16 cellular contexts compared by ENCODE assay signal in the genomic region with DNA sequence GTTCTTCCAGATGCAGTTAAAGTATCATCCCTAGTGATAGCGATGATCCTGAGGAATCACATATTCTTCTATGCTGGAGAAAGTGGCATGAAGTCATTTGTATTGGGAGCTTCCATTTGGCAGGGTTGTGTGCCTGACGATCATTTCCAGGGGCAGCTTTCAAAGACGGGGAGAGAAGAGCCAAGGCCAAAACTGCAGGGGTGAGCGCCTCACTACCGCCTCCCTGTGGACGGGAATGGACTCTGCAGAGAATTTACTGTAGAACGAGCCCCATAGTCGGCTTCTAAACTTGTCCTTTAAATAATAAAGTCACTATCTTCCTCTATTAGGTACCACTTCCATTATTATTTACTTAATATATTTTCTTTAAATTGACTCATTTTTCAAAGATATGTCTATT.
DNase-seq lines count a peak whose midpoint lies in the region; ATAC-seq and TF ChIP-seq lines count a peak whose summit lies in the region.
"Had no signal": no experiment of that assay in that cellular context is flagged by ENCODE, and none has a peak within 500 bp of the region (broad histone marks: within the 10 kb centered on the region; RNA-seq: fewer than 3 reads in every experiment).

No MANE protein-coding gene starts in this region.

- H3K4me1 Mint-ChIP-seq in activated CD4-positive, alpha-beta memory T cell treated with anti-CD3 and anti-CD28 coated beads, Interleukin-2, amount 10 ng/mL, durations not matched to agents 7 days and 5 days: no peaks in the 10 kb centered on the region
- H3K4me1 Mint-ChIP-seq: activated CD4-positive, alpha-beta T cell treated with anti-CD3 and anti-CD28 coated beads, Interleukin-2, amount 10 ng/mL, durations not matched to agents 24 days and 14 days; T-helper 17 cell had no signal

- POLR2A ChIA-PET in A673 (lab: Charles Lee; ENCODE audit: low non-redundant PET): no interaction called here
- POLR2A ChIA-PET in activated CD4-positive, alpha-beta memory T cell treated with anti-CD3 and anti-CD28 coated beads, Interleukin-2, amount 10 ng/mL, durations not matched to agents 7 days and 5 days (lab: Charles Lee): no interaction called here

- H3K9me3 ChIP-seq in A673 (ENCODE audit: low read depth, low read length, poor library complexity, severe bottlenecking): no peaks in the 10 kb centered on the region
- H3K9me3 ChIP-seq: gastroesophageal sphincter, vagina had no signal

- H3K4me3 ChIP-seq in A673 (ENCODE audit: low read depth, low read length, poor library complexity, severe bottlenecking): no peak overlapping the region
- no peak overlapping the region for H3K4me3 ChIP-seq in GM06990 (replicated peaks; ENCODE audit: low read depth, low read length)
- H3K4me3 ChIP-seq in NB4 (ENCODE audit: low read depth, low read length): no peak overlapping the region
- no peak overlapping the region for H3K4me3 ChIP-seq in fibroblast of the aortic adventitia (ENCODE audit: low read depth, low read length)
- H3K4me3 ChIP-seq: gastroesophageal sphincter, vagina had no signal

- no TSS peak for BruUV-seq in A673 (replicated peaks; lab: Mats Ljungman, UMichigan)

- H3K27me3 Mint-ChIP-seq in activated CD4-positive, alpha-beta memory T cell treated with anti-CD3 and anti-CD28 coated beads, Interleukin-2, amount 10 ng/mL, durations not matched to agents 7 days and 5 days: no peaks in the 10 kb centered on the region
- H3K27me3 Mint-ChIP-seq: activated CD4-positive, alpha-beta T cell treated with anti-CD3 and anti-CD28 coated beads, Interleukin-2, amount 10 ng/mL, durations not matched to agents 24 days and 14 days; T-helper 17 cell had no signal

- no peak overlapping the region for H3K4me3 Mint-ChIP-seq in activated CD4-positive, alpha-beta memory T cell treated with anti-CD3 and anti-CD28 coated beads, Interleukin-2, amount 10 ng/mL, durations not matched to agents 7 days and 5 days
- H3K4me3 Mint-ChIP-seq: activated CD4-positive, alpha-beta T cell treated with anti-CD3 and anti-CD28 coated beads, Interleukin-2, amount 10 ng/mL, durations not matched to agents 24 days and 14 days; T-helper 17 cell had no signal

- TF ChIP-seq POLR2A in NB4 (IDR thresholded peaks at IDR 0.05; ENCODE audit: extremely low read depth, insufficient read length): no peak

- CTCF ChIA-PET in A673 (lab: Charles Lee): no interaction called here
- CTCF ChIA-PET in activated CD4-positive, alpha-beta memory T cell treated with anti-CD3 and anti-CD28 coated beads, Interleukin-2, amount 10 ng/mL, durations not matched to agents 7 days and 5 days (lab: Charles Lee): no interaction called here

- H3K36me3 ChIP-seq in A673 (ENCODE audit: insufficient read depth, low read length, poor library complexity, severe bottlenecking): no peaks in the 10 kb centered on the region
- H3K36me3 ChIP-seq in GM06990 (ENCODE audit: control insufficient read depth, insufficient read depth, low read length): no peaks in the 10 kb centered on the region
- H3K36me3 ChIP-seq: gastroesophageal sphincter, vagina had no signal

- H3K27ac Mint-ChIP-seq in activated CD4-positive, alpha-beta memory T cell treated with anti-CD3 and anti-CD28 coated beads, Interleukin-2, amount 10 ng/mL, durations not matched to agents 7 days and 5 days: no peak overlapping the region
- H3K27ac Mint-ChIP-seq: activated CD4-positive, alpha-beta T cell treated with anti-CD3 and anti-CD28 coated beads, Interleukin-2, amount 10 ng/mL, durations not matched to agents 24 days and 14 days; T-helper 17 cell had no signal

- H3K27ac ChIP-seq in A673 (ENCODE audit: low read depth, low read length, poor library complexity, severe bottlenecking): no peak overlapping the region
- H3K27ac ChIP-seq: gastroesophageal sphincter, vagina had no signal

- intact Hi-C loops in A673 (cut with micrococcal nuclease; ENCODE audit: unreplicated experiment): no loop called here

- peaks cover 4% of the 10 kb centered on the region for H3K9me3 Mint-ChIP-seq in activated CD4-positive, alpha-beta memory T cell treated with anti-CD3 and anti-CD28 coated beads, Interleukin-2, amount 10 ng/mL, durations not matched to agents 7 days and 5 days
- H3K9me3 Mint-ChIP-seq: activated CD4-positive, alpha-beta T cell treated with anti-CD3 and anti-CD28 coated beads, Interleukin-2, amount 10 ng/mL, durations not matched to agents 24 days and 14 days had no signal

- no peaks in the 10 kb centered on the region for H3K36me3 Mint-ChIP-seq in activated CD4-positive, alpha-beta memory T cell treated with anti-CD3 and anti-CD28 coated beads, Interleukin-2, amount 10 ng/mL, durations not matched to agents 7 days and 5 days (ENCODE audit: low read depth)

- H3K4me1 ChIP-seq in A673 (ENCODE audit: insufficient read depth, low read length, poor library complexity, severe bottlenecking): no peaks in the 10 kb centered on the region
- H3K4me1 ChIP-seq: gastroesophageal sphincter, vagina had no signal

- no peak for DNase-seq in A673 (ENCODE audit: low spot score)
- no peak for DNase-seq in GM06990 (ENCODE audit: extremely low read depth, insufficient read length)
- DNase-seq in NB4 (ENCODE audit: low read depth): peak; percentile 14
- DNase-seq in fibroblast of the aortic adventitia (ENCODE audit: low read depth): no peak
- DNase-seq in activated CD4-positive, alpha-beta memory T cell treated with anti-CD3 and anti-CD28 coated beads, Interleukin-2, amount 10 ng/mL, durations not matched to agents 7 days and 5 days: no peak
- DNase-seq in RKO (ENCODE audit: low spot score): no peak
- DNase-seq: activated CD4-positive, alpha-beta T cell treated with anti-CD3 and anti-CD28 coated beads, Interleukin-2, amount 10 ng/mL, durations not matched to agents 24 days and 14 days; AML-193; kidney; retina; stimulated activated naive CD4-positive, alpha-beta T cell treated with Interleukin-2 at 50 U/mL for 16 hours; T-helper 17 cell had no signal

- H3K27me3 ChIP-seq in A673 (replicated peaks; ENCODE audit: insufficient read depth, low read depth, low read length, poor library complexity) (peaks cover 5% of the 10 kb centered on the region), GM06990 (replicated peaks; ENCODE audit: control insufficient read depth, insufficient read depth, low read length) (no peaks in the 10 kb centered on the region)
- H3K27me3 ChIP-seq: vagina had no signal

- TF ChIP-seq CTCF in A673 (conservative IDR thresholded peaks at IDR 0.05; ENCODE audit: low read depth, low read length) (peak; percentile 55), GM06990 (IDR thresholded peaks at IDR 0.05; ENCODE audit: insufficient read depth, low read length, poor library complexity, severe bottlenecking) (peak; percentile 6), NB4 (IDR thresholded peaks at IDR 0.05; ENCODE audit: low read depth, low read length) (peak; percentile 64), fibroblast of the aortic adventitia (IDR thresholded peaks at IDR 0.05; ENCODE audit: insufficient read depth, low read length) (peak; percentile 33)

- ATAC-seq in HG02840 (IDR thresholded peaks at IDR 0.05; ENCODE audit: low FRiP score, unreplicated experiment): no peak
- ATAC-seq in HG03039 (IDR thresholded peaks at IDR 0.05; ENCODE audit: unreplicated experiment): no peak
- ATAC-seq: gastroesophageal sphincter, T-helper 17 cell had no signal

Comparison
In these comparisons a context has a peak if more than half of its experiments do, and no peak if none do; other contexts are left out.
1. CTCF ChIP-seq: peak in every context shown above with its lines; median percentile 64 in NB4; 55 in A673; 33 in fibroblast of the aortic adventitia; 6 in GM06990.